In the genomic region with DNA sequence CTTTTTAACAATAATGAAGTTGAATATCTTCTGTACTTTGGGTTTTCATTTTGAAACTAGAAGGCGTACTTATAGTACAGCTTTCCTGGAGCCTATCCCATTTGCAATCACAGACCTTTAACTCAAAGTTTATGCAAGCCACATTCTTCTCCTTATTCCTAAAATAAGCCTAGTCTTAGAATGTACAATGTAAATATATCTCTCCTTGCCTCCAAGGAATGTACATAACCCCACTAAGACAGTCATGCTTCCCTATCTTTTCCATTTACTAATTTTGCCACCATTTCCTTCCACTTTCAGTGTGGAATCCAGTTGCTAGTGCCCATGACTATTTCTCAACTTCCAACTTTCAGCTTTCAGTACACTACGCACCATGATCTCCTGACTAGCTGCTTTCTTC, we compare ENCODE assay signal across 28 cellular contexts.
"Had no signal": no experiment of that assay in that cellular context is flagged by ENCODE, and none has a peak within 500 bp of the region (broad histone marks: within the 10 kb centered on the region; RNA-seq: fewer than 3 reads in every experiment).

No MANE protein-coding gene starts in this region.

- H3K4me1 ChIP-seq: neural progenitor cell, parathyroid adenoma, psoas muscle, right lobe of liver, sigmoid colon, stomach, thyroid gland, tibial nerve, upper lobe of left lung, vagina had no signal

- H3K27ac Mint-ChIP-seq: naive thymus-derived CD8-positive, alpha-beta T cell; natural killer cell treated with Interleukin-12 subunit alpha and Interleukin-12 subunit beta and Interleukin-15 and Interleukin-18, amount 100 ng/mL, for 72 hours; neural progenitor cell; progenitor cell of endocrine pancreas; stimulated activated effector memory CD8-positive, alpha-beta T cell treated with anti-CD3 and anti-CD28 coated beads, Interleukin-12 subunit alpha, Interleukin-12 subunit beta, amount 100 ng/mL, for 72 hours; stimulated activated naive B cell treated with anti-CD40 and anti-IgM and Interleukin-4, amounts not matched to agents 10 μg/mL and 1 μg/mL and 100 μg/mL, for 72 hours; stimulated activated naive CD8-positive, alpha-beta T cell treated with anti-CD3 and anti-CD28 coated beads, Interleukin-15, Interleukin-2, amounts not matched to agents 100 ng/mL and 50 ng/mL, for 24 hours had no signal

- H3K27ac ChIP-seq: neural progenitor cell, ovary, parathyroid adenoma, psoas muscle, right lobe of liver, sigmoid colon, stomach, thoracic aorta, thyroid gland, tibial nerve, upper lobe of left lung, vagina had no signal

- ATAC-seq: naive thymus-derived CD8-positive, alpha-beta T cell; natural killer cell treated with Interleukin-12 subunit alpha and Interleukin-12 subunit beta and Interleukin-15 and Interleukin-18, amount 100 ng/mL, for 72 hours; psoas muscle; right cardiac atrium; right lobe of liver; stimulated activated effector memory CD8-positive, alpha-beta T cell treated with anti-CD3 and anti-CD28 coated beads, Interleukin-12 subunit alpha, Interleukin-12 subunit beta, amount 100 ng/mL, for 72 hours; stimulated activated naive B cell treated with anti-CD40 and anti-IgM and Interleukin-4, amounts not matched to agents 10 μg/mL and 1 μg/mL and 100 μg/mL, for 72 hours had no signal

- H3K4me1 Mint-ChIP-seq: naive thymus-derived CD8-positive, alpha-beta T cell; neural progenitor cell; stimulated activated effector memory CD8-positive, alpha-beta T cell treated with anti-CD3 and anti-CD28 coated beads, Interleukin-12 subunit alpha, Interleukin-12 subunit beta, amount 100 ng/mL, for 72 hours had no signal

- H2AFZ ChIP-seq: neural progenitor cell, parathyroid adenoma had no signal

- H3K36me3 Mint-ChIP-seq: neural progenitor cell; stimulated activated effector memory CD8-positive, alpha-beta T cell treated with anti-CD3 and anti-CD28 coated beads, Interleukin-12 subunit alpha, Interleukin-12 subunit beta, amount 100 ng/mL, for 72 hours had no signal

- DNase-seq: naive thymus-derived CD8-positive, alpha-beta T cell; occipital lobe; ovary; posterior cingulate gyrus; psoas muscle; right cardiac atrium; right lobe of liver; sigmoid colon; small intestine; stimulated activated CD4-positive, alpha-beta T cell treated with anti-CD3 and anti-CD28 coated beads, Interleukin-15, amount 100 ng/mL, for 24 hours; stimulated activated CD4-positive, alpha-beta T cell treated with anti-CD3 and anti-CD28 coated beads, Interleukin-2, amount 100 ng/mL, for 24 hours; stimulated activated CD4-positive, alpha-beta T cell treated with anti-CD3 and anti-CD28 coated beads, Interleukin-2, amount 100 ng/mL, for 48 hours; stimulated activated CD4-positive, alpha-beta T cell treated with anti-CD3 and anti-CD28 coated beads, Interleukin-4, amount 100 ng/mL, for 24 hours; stimulated activated naive B cell treated with anti-CD40 and anti-IgM and Interleukin-4, amounts not matched to agents 10 μg/mL and 1 μg/mL and 100 μg/mL, for 72 hours; stimulated activated naive CD4-positive, alpha-beta T cell treated with Interleukin-2 at 50 U/mL for 16 hours; stomach; thyroid gland; trophoblast cell; upper lobe of left lung had no signal

- H3K4me3 ChIP-seq: neural progenitor cell, ovary, psoas muscle, right lobe of liver, sigmoid colon, stomach, thoracic aorta, thyroid gland, tibial nerve, upper lobe of left lung, vagina had no signal

- H3K4me2 ChIP-seq: neural progenitor cell had no signal

- H3K9me3 ChIP-seq: ovary, right lobe of liver, sigmoid colon, stomach, thoracic aorta, thyroid gland, upper lobe of left lung, vagina had no signal

- H3K27me3 ChIP-seq: neural progenitor cell, ovary, right lobe of liver, sigmoid colon, stomach, thyroid gland, tibial nerve, upper lobe of left lung, vagina had no signal

- H3K4me3 Mint-ChIP-seq: naive thymus-derived CD8-positive, alpha-beta T cell; natural killer cell treated with Interleukin-12 subunit alpha and Interleukin-12 subunit beta and Interleukin-15 and Interleukin-18, amount 100 ng/mL, for 72 hours; neural progenitor cell; stimulated activated effector memory CD8-positive, alpha-beta T cell treated with anti-CD3 and anti-CD28 coated beads, Interleukin-12 subunit alpha, Interleukin-12 subunit beta, amount 100 ng/mL, for 72 hours; stimulated activated naive B cell treated with anti-CD40 and anti-IgM and Interleukin-4, amounts not matched to agents 10 μg/mL and 1 μg/mL and 100 μg/mL, for 72 hours; stimulated activated naive CD8-positive, alpha-beta T cell treated with anti-CD3 and anti-CD28 coated beads, Interleukin-15, Interleukin-2, amounts not matched to agents 100 ng/mL and 50 ng/mL, for 24 hours had no signal

- H3K27me3 Mint-ChIP-seq: naive thymus-derived CD8-positive, alpha-beta T cell; natural killer cell treated with Interleukin-12 subunit alpha and Interleukin-12 subunit beta and Interleukin-15 and Interleukin-18, amount 100 ng/mL, for 72 hours; progenitor cell of endocrine pancreas; stimulated activated naive B cell treated with anti-CD40 and anti-IgM and Interleukin-4, amounts not matched to agents 10 μg/mL and 1 μg/mL and 100 μg/mL, for 72 hours; stimulated activated naive CD8-positive, alpha-beta T cell treated with anti-CD3 and anti-CD28 coated beads, Interleukin-15, Interleukin-2, amounts not matched to agents 100 ng/mL and 50 ng/mL, for 24 hours had no signal

- H3K36me3 ChIP-seq: neural progenitor cell, ovary, right lobe of liver, sigmoid colon, stomach, thoracic aorta, thyroid gland, tibial nerve, upper lobe of left lung, vagina had no signal

- H3K9ac ChIP-seq: neural progenitor cell, parathyroid adenoma had no signal

- H3K9me3 Mint-ChIP-seq: stimulated activated naive CD8-positive, alpha-beta T cell treated with anti-CD3 and anti-CD28 coated beads, Interleukin-15, Interleukin-2, amounts not matched to agents 100 ng/mL and 50 ng/mL, for 24 hours had no signal
